16 cellular contexts compared by ENCODE assay signal in the genomic region with DNA sequence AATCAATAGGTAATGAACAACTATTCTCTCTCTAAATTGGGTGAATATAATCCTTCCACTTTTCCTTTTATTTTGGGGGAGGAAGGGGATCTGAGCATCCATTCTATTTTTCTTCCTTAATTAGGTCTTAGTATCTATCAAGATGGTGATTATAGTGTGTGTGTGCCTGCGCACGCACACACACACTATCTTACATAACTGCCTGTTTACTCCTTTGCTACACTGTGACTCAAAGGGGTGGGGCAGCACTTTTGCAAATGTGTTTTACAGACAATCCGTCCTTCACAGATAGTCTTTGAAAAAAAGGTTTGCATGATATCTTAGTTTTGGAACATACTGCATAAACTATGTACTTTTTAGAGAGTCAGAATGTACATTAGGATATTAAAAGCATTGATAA.
A peak's percentile ranks its signal among the peaks of the same experiment; 100 is the strongest.
DNase-seq lines count a peak whose midpoint lies in the region.
"Had no signal": no experiment of that assay in that cellular context is flagged by ENCODE, and none has a peak within 500 bp of the region (broad histone marks: within the 10 kb centered on the region; RNA-seq: fewer than 3 reads in every experiment).

No MANE protein-coding gene starts in this region.

- H3K4me3 ChIP-seq in skin epidermis: no peak overlapping the region
- H3K4me3 ChIP-seq: lung, psoas muscle had no signal

- no peaks in the 10 kb centered on the region for H3K27me3 Mint-ChIP-seq in activated CD4-positive, alpha-beta T cell treated with anti-CD3 and anti-CD28 coated beads, Interleukin-2, amount 10 ng/mL, durations not matched to agents 24 days and 14 days
- H3K27me3 Mint-ChIP-seq: type B pancreatic cell had no signal

- peaks cover 12% of the 10 kb centered on the region for H3K4me1 Mint-ChIP-seq in activated CD4-positive, alpha-beta T cell treated with anti-CD3 and anti-CD28 coated beads, Interleukin-2, amount 10 ng/mL, durations not matched to agents 24 days and 14 days

- H3K9me3 Mint-ChIP-seq in activated CD4-positive, alpha-beta T cell treated with anti-CD3 and anti-CD28 coated beads, Interleukin-2, amount 10 ng/mL, durations not matched to agents 24 days and 14 days: no peaks in the 10 kb centered on the region
- H3K9me3 Mint-ChIP-seq: H9, type B pancreatic cell had no signal

- H3K27ac Mint-ChIP-seq in activated CD4-positive, alpha-beta T cell treated with anti-CD3 and anti-CD28 coated beads, Interleukin-2, amount 10 ng/mL, durations not matched to agents 24 days and 14 days: no peak overlapping the region
- H3K27ac Mint-ChIP-seq: type B pancreatic cell had no signal

- peak; percentile 60 for DNase-seq in activated CD4-positive, alpha-beta T cell treated with anti-CD3 and anti-CD28 coated beads, Interleukin-2, amount 10 ng/mL, durations not matched to agents 24 days and 14 days
- no peak for DNase-seq in activated CD4-positive, alpha-beta T cell treated with anti-CD3 and anti-CD28 coated beads for 1 hour
- DNase-seq in NCI-H460 (ENCODE audit: extremely low read depth, low read depth) (peak; percentile 54), fibroblast of peridontal ligament (ENCODE audit: extremely low read depth) (peak; percentile 68), NAMALWA (ENCODE audit: low spot score) (no peak), midbrain (lab: John Stamatoyannopoulos, UW) (no peak)
- no peak for DNase-seq in activated T-cell treated with anti-CD3 and anti-CD28 coated beads, Interleukin-2, amount 50 U/mL, for 1 hour
- DNase-seq: ACHN; activated CD4-positive, alpha-beta T cell treated with anti-CD3 and anti-CD28 coated beads, Interleukin-2, amount 50 U/mL, for 48 hours; anterior cingulate cortex; H9; NCI-H526 had no signal

- intact Hi-C loops in activated CD4-positive, alpha-beta T cell treated with anti-CD3 and anti-CD28 coated beads, Interleukin-2, amount 10 ng/mL, durations not matched to agents 24 days and 14 days (cut with micrococcal nuclease): loop anchor here (5.0 kb wide), 1 partner anchor 35 kb away; no protein-coding TSS in a partner anchor

- H3K27ac ChIP-seq in skin epidermis: peak overlapping the region in 15 of 21 experiments; percentile 1 to 77 (median 65)

- H3K36me3 Mint-ChIP-seq in activated CD4-positive, alpha-beta T cell treated with anti-CD3 and anti-CD28 coated beads, Interleukin-2, amount 10 ng/mL, durations not matched to agents 24 days and 14 days (ENCODE audit: low read depth): peaks cover 4% of the 10 kb centered on the region

- no peak overlapping the region for H3K4me3 Mint-ChIP-seq in activated CD4-positive, alpha-beta T cell treated with anti-CD3 and anti-CD28 coated beads, Interleukin-2, amount 10 ng/mL, durations not matched to agents 24 days and 14 days
- H3K4me3 Mint-ChIP-seq: H9, type B pancreatic cell had no signal

Comparison
In these comparisons a context has a peak if more than half of its experiments do, and no peak if none do; other contexts are left out.
1. DNase-seq: peak in activated CD4-positive, alpha-beta T cell treated with anti-CD3 and anti-CD28 coated beads, Interleukin-2, amount 10 ng/mL, durations not matched to agents 24 days and 14 days (single experiment), NCI-H460 (single experiment) and fibroblast of peridontal ligament (single experiment); none in activated CD4-positive, alpha-beta T cell treated with anti-CD3 and anti-CD28 coated beads for 1 hour (single experiment), NAMALWA (single experiment), activated T-cell treated with anti-CD3 and anti-CD28 coated beads, Interleukin-2, amount 50 U/mL, for 1 hour (single experiment) and midbrain (single experiment).